Comparison of ENCODE assay signal across 23 cellular contexts in the genomic region with DNA sequence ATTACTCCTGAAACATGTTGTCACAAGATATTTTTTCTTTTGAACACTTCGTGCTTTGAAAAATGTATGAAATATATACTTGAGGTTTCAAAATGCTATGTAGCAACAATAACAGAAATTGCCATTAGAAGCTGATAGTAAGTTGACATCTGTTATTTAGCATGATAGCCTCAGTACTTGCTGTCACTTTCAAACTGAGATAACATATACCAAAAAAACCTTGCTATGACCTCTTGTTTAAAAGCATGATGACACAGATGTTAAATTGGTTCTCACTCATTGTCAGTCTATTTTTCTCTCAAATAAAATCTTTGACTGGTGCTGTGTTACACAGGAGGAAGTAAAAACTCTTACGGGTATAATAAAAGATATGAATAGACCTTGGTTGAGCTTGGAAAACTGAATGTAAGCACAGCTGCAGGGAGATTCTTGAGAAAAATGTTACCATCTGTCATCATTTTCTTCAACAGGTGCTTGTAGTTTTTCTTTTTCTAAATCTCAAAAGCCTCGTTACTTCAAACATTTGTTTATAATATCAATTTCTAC. TPM values are rescaled to one million over a fixed set of nuclear protein-coding genes. Genes with fewer than 3 reads are reported as not detected.
"Had no signal": no experiment of that assay in that cellular context is flagged by ENCODE, and none has a peak within 500 bp of the region (broad histone marks: within the 10 kb centered on the region; RNA-seq: fewer than 3 reads in every experiment).

No MANE protein-coding gene starts in this region.

- H3K4me1 ChIP-seq: ascending aorta, breast epithelium, left ventricle myocardium inferior, prostate gland, right atrium auricular region, tibial artery had no signal

- H3K36me3 ChIP-seq: ascending aorta, breast epithelium, left ventricle myocardium inferior, prostate gland, right atrium auricular region, tibial artery, WERI-Rb-1 had no signal

- H3K27me3 ChIP-seq: ascending aorta, breast epithelium, right atrium auricular region, tibial artery had no signal

- H3K27ac Mint-ChIP-seq: activated naive CD4-positive, alpha-beta T cell treated with anti-CD3 and anti-CD28 coated beads, Interleukin-2, amount 50 U/mL, for 24 hours; activated T-cell treated with anti-CD3 and anti-CD28 coated beads, Interleukin-2, amount 50 U/mL, for 72 hours had no signal

- ATAC-seq: activated T-cell treated with anti-CD3 and anti-CD28 coated beads, Interleukin-2, amount 50 U/mL, for 72 hours; stimulated activated naive CD8-positive, alpha-beta T cell treated with anti-CD3 and anti-CD28 coated beads, Interleukin-15, Interleukin-2, amounts not matched to agents 100 U/mL and 50 U/mL, for 24 hours had no signal

- H3K4me1 Mint-ChIP-seq: activated naive CD4-positive, alpha-beta T cell treated with anti-CD3 and anti-CD28 coated beads, Interleukin-2, amount 50 U/mL, for 24 hours had no signal

- H3K9me3 ChIP-seq: ascending aorta, breast epithelium, prostate gland, tibial artery had no signal

- H3K4me3 Mint-ChIP-seq: activated naive CD4-positive, alpha-beta T cell treated with anti-CD3 and anti-CD28 coated beads, Interleukin-2, amount 50 U/mL, for 24 hours; activated T-cell treated with anti-CD3 and anti-CD28 coated beads, Interleukin-2, amount 50 U/mL, for 72 hours; neural crest cell had no signal

- H3K4me3 ChIP-seq: ascending aorta, breast epithelium, left ventricle myocardium inferior, prostate gland, right atrium auricular region, tibial artery had no signal

- DNase-seq: activated CD4-positive, alpha-beta T cell treated with anti-CD3 and anti-CD28 coated beads for 1 hour; activated CD8-positive, alpha-beta memory T cell treated with anti-CD3 and anti-CD28 coated beads for 24 hours; activated CD8-positive, alpha-beta memory T cell treated with anti-CD3 and anti-CD28 coated beads, Interleukin-2, amount 50 U/mL, for 48 hours; activated gamma-delta T cell; activated T-cell treated with anti-CD3 and anti-CD28 coated beads, Interleukin-2, amount 50 U/mL, for 72 hours; cortex of kidney; erythroblast; head of caudate nucleus; kidney; left ventricle myocardium inferior; mammary epithelial cell; midbrain; stimulated activated CD4-positive, alpha-beta T cell treated with anti-CD3 and anti-CD28 coated beads, Interleukin-2, amount 100 ng/mL, for 24 hours; stimulated activated naive CD8-positive, alpha-beta T cell treated with anti-CD3 and anti-CD28 coated beads, Interleukin-15, Interleukin-2, amounts not matched to agents 100 U/mL and 50 U/mL, for 24 hours; substantia nigra; tibial artery; WERI-Rb-1 had no signal

- H3K27ac ChIP-seq: ascending aorta, breast epithelium, left ventricle myocardium inferior, prostate gland, tibial artery, WERI-Rb-1 had no signal

RNA-seq across cellular contexts. Expression of a gene that starts 18.6 kb away (rescaled TPM):
- total RNA-seq: activated T-cell treated with anti-CD3 and anti-CD28 coated beads, Interleukin-2, amount 50 U/mL, for 72 hours had no signal
